ENCODE assay signal across 8 cellular contexts in the genomic region with DNA sequence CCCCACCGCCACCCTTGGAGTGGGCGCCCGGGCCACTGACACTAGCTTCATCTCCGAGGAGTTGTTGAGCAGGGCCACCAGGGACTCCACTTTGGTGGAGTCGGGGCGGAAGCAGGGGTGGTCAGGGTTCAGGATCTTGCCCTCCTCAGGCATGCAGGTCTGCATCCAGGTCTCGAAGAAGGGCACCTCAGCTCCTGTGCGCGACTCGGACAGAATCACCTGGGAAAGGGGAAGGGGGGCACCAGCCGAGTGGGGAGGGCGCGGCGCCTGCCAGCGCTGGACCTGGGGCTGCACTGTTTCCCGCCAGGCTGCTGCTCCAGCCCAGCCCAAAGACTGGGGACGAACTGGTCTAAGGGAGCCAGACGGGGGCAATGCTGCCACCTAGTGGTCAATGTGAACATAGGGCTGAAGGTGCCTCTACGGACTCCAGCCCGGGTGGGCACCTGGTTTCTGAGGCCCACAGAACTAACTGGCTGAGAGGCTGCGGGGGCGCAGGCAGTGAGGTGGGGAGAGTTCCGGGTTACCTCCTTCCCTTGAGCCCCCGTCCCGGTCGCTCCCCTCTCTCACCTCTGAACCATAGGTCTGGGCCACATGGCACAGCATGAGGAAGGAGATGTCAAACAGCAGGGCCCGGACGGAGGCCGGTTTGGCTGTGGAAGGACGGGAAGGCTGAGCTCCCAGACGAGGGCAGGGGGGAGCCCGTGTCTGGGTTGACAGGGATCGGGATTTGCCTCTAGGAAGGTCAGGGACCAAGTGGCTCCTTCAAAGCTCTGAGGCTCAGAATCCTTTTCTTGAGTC. TPM values are rescaled to one million over a fixed set of nuclear protein-coding genes. Genes with fewer than 3 reads are reported as not detected.
DNase-seq lines count a peak whose midpoint lies in the region; ATAC-seq, FAIRE-seq and TF ChIP-seq lines count a peak whose summit lies in the region.

No MANE protein-coding gene starts in this region.

- H3K4me1 ChIP-seq in OCI-LY7 (ENCODE audit: insufficient read depth, low read length, poor library complexity, severe bottlenecking) = no peaks in the 10 kb centered on the region

- H3K4me2 ChIP-seq in OCI-LY7 (ENCODE audit: low read length) = no peak overlapping the region

- no peaks in the 10 kb centered on the region for H3K9me3 ChIP-seq in OCI-LY7 (ENCODE audit: low read length)

- no TSS peak for BruUV-seq in OCI-LY7 (replicated peaks; lab: Mats Ljungman, UMichigan)

- H3K27ac ChIP-seq in OCI-LY7 (ENCODE audit: low read depth, low read length, poor library complexity, severe bottlenecking) = no peak overlapping the region

- POLR2A ChIA-PET in OCI-LY7 (lab: Charles Lee) = interaction anchor here (0.7 kb wide), 1 partner anchor 19 kb away, joined by 3 read pairs; no protein-coding TSS in a partner anchor

- no peak for TF ChIP-seq POLR2A in erythroblast (IDR thresholded peaks at IDR 0.05; ENCODE audit: low read length)

- DNase-seq in D341Med (ENCODE audit: low spot score) (peak; percentile 97), HTR-8/SVneo (ENCODE audit: insufficient read length, low spot score) (peak; percentile 95), OCI-LY7 (ENCODE audit: low spot score) (peak; percentile 85), activated T-cell treated with anti-CD3 and anti-CD28 coated beads for 1 hour (ENCODE audit: low read depth) (peak; percentile 69), erythroblast (lab: John Stamatoyannopoulos, UW) (peak; percentile 81 to 90), myocyte (ENCODE audit: low read depth) (peak; percentile 87)
- DNase-seq in stimulated activated CD8-positive, alpha-beta memory T cell treated with anti-CD3 and anti-CD28 coated beads, Interleukin-4, amount 100 ng/mL, for 48 hours = peak; percentile 84

- H3K9me2 ChIP-seq in OCI-LY7 (ENCODE audit: insufficient read depth, low read length) = no peaks in the 10 kb centered on the region

- FAIRE-seq in HTR-8/SVneo (lab: Jason Lieb, UNC) = peak; percentile 97

- no peak overlapping the region for H2AFZ ChIP-seq in OCI-LY7 (ENCODE audit: low read length)

- H3K79me2 ChIP-seq in OCI-LY7 (ENCODE audit: insufficient read depth, low read depth, low read length) = no peaks in the 10 kb centered on the region

- H4K20me1 ChIP-seq in OCI-LY7 (ENCODE audit: insufficient read depth, low read length) = no peaks in the 10 kb centered on the region

- no peak for ATAC-seq in HG02852 (IDR thresholded peaks at IDR 0.05; ENCODE audit: unreplicated experiment)

- peak; percentile 94 for TF ChIP-seq CTCF in OCI-LY7 (conservative IDR thresholded peaks at IDR 0.05; ENCODE audit: low read length)

- no peak overlapping the region for H3K4me3 ChIP-seq in OCI-LY7 (ENCODE audit: low read depth, low read length, poor library complexity, severe bottlenecking)

- intact Hi-C loops in OCI-LY7 (cut with micrococcal nuclease; ENCODE audit: unreplicated experiment) = loop anchor here (1.0 to 5.0 kb wide), 2 partner anchors 14 to 50 kb away; no protein-coding TSS in a partner anchor

- CTCF ChIA-PET in OCI-LY7 (lab: Charles Lee; ENCODE audit: unreplicated experiment) = interaction anchor here (0.6 to 1.1 kb wide), 2 partner anchors 9 to 10 kb away, joined by 3 to 5 read pairs; no protein-coding TSS in a partner anchor

- H3K36me3 ChIP-seq in OCI-LY7 (ENCODE audit: insufficient read depth, low read length) = peaks cover 71% of the 10 kb centered on the region

RNA-seq across cellular contexts. Expression of a gene that starts 11.8 kb away (rescaled TPM):
- not detected in 2 replicates for total RNA-seq in OCI-LY7 (2014; rRNA removed; shearing (Covaris generic))
- total RNA-seq in OCI-LY7 (2022) = not detected in 2 replicates
- total RNA-seq in myocyte = 0.10 and 0.11 TPM in 2 replicates
- polyA plus RNA-seq in myocyte (2012) = not detected

RNA-seq across cellular contexts. Expression of a gene that starts 27.2 kb away (rescaled TPM):
- 36.3 and 65.9 TPM in 2 replicates for total RNA-seq in OCI-LY7 (2014; rRNA removed; shearing (Covaris generic))
- total RNA-seq in OCI-LY7 (2022) (103 and 112 TPM in 2 replicates), myocyte (88.7 and 90.0 TPM in 2 replicates)
- 61.5 TPM for polyA plus RNA-seq in myocyte (2012)

RNA-seq across cellular contexts. Expression of a gene that starts 35.8 kb away (rescaled TPM):
- total RNA-seq in OCI-LY7 (2014; rRNA removed; shearing (Covaris generic)) = 5.4 and 9.3 TPM in 2 replicates
- total RNA-seq in OCI-LY7 (2022) (3.9 and 5.1 TPM in 2 replicates), myocyte (52.5 and 61.1 TPM in 2 replicates)
- 38.9 TPM for polyA plus RNA-seq in myocyte (2012)

RNA-seq across cellular contexts. Expression of a gene that starts 46.4 kb away (rescaled TPM):
- 149 and 150 TPM in 2 replicates for total RNA-seq in OCI-LY7 (2014; rRNA removed; shearing (Covaris generic))
- total RNA-seq in OCI-LY7 (2022) = 140 and 150 TPM in 2 replicates
- 171 and 186 TPM in 2 replicates for total RNA-seq in myocyte
- polyA plus RNA-seq in myocyte (2012) = 137 TPM
